Comparison of ENCODE assay signal across 1 cellular context in genomic region chr3:32947466-32948238, GRCh38.
TF ChIP-seq lines count a peak whose summit lies in the region.

No MANE protein-coding gene starts in this region.

TF ChIP-seq in HepG2, 621 proteins besides CTCF, POLR2A, EP300 and RAD21 (continued from another document and continues in another):
- TF ChIP-seq, protein P1, sequence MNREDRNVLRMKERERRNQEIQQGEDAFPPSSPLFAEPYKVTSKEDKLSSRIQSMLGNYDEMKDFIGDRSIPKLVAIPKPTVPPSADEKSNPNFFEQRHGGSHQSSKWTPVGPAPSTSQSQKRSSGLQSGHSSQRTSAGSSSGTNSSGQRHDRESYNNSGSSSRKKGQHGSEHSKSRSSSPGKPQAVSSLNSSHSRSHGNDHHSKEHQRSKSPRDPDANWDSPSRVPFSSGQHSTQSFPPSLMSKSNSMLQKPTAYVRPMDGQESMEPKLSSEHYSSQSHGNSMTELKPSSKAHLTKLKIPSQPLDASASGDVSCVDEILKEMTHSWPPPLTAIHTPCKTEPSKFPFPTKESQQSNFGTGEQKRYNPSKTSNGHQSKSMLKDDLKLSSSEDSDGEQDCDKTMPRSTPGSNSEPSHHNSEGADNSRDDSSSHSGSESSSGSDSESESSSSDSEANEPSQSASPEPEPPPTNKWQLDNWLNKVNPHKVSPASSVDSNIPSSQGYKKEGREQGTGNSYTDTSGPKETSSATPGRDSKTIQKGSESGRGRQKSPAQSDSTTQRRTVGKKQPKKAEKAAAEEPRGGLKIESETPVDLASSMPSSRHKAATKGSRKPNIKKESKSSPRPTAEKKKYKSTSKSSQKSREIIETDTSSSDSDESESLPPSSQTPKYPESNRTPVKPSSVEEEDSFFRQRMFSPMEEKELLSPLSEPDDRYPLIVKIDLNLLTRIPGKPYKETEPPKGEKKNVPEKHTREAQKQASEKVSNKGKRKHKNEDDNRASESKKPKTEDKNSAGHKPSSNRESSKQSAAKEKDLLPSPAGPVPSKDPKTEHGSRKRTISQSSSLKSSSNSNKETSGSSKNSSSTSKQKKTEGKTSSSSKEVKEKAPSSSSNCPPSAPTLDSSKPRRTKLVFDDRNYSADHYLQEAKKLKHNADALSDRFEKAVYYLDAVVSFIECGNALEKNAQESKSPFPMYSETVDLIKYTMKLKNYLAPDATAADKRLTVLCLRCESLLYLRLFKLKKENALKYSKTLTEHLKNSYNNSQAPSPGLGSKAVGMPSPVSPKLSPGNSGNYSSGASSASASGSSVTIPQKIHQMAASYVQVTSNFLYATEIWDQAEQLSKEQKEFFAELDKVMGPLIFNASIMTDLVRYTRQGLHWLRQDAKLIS (CRISPR knock-in tag; IDR thresholded peaks at IDR 0.05): no peak
- TF ChIP-seq, protein P2, sequence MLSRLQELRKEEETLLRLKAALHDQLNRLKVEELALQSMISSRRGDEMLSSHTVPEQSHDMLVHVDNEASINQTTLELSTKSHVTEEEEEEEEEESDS (CRISPR knock-in tag; IDR thresholded peaks at IDR 0.05; ENCODE audit: borderline replicate concordance): no peak
- TF ChIP-seq, protein P3, sequence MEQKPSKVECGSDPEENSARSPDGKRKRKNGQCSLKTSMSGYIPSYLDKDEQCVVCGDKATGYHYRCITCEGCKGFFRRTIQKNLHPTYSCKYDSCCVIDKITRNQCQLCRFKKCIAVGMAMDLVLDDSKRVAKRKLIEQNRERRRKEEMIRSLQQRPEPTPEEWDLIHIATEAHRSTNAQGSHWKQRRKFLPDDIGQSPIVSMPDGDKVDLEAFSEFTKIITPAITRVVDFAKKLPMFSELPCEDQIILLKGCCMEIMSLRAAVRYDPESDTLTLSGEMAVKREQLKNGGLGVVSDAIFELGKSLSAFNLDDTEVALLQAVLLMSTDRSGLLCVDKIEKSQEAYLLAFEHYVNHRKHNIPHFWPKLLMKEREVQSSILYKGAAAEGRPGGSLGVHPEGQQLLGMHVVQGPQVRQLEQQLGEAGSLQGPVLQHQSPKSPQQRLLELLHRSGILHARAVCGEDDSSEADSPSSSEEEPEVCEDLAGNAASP (CRISPR knock-in tag; IDR thresholded peaks at IDR 0.05; ENCODE audit: borderline replicate concordance): peak; percentile 53; the same call in 1 of the 2 replicates
- TF ChIP-seq, protein P4, sequence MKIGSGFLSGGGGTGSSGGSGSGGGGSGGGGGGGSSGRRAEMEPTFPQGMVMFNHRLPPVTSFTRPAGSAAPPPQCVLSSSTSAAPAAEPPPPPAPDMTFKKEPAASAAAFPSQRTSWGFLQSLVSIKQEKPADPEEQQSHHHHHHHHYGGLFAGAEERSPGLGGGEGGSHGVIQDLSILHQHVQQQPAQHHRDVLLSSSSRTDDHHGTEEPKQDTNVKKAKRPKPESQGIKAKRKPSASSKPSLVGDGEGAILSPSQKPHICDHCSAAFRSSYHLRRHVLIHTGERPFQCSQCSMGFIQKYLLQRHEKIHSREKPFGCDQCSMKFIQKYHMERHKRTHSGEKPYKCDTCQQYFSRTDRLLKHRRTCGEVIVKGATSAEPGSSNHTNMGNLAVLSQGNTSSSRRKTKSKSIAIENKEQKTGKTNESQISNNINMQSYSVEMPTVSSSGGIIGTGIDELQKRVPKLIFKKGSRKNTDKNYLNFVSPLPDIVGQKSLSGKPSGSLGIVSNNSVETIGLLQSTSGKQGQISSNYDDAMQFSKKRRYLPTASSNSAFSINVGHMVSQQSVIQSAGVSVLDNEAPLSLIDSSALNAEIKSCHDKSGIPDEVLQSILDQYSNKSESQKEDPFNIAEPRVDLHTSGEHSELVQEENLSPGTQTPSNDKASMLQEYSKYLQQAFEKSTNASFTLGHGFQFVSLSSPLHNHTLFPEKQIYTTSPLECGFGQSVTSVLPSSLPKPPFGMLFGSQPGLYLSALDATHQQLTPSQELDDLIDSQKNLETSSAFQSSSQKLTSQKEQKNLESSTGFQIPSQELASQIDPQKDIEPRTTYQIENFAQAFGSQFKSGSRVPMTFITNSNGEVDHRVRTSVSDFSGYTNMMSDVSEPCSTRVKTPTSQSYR (CRISPR knock-in tag; IDR thresholded peaks at IDR 0.05; ENCODE audit: borderline replicate concordance): peak; percentile 21; the same call in 1 of the 2 replicates
- TF ChIP-seq RCOR2 (CRISPR knock-in tag; IDR thresholded peaks at IDR 0.05): no peak
- TF ChIP-seq JDP2 (CRISPR knock-in tag; IDR thresholded peaks at IDR 0.05; ENCODE audit: borderline replicate concordance): no peak
- TF ChIP-seq RBM22 (optimal IDR thresholded peaks at IDR 0.05; ENCODE audit: low read length): no peak
- TF ChIP-seq TCF12 (IDR thresholded peaks at IDR 0.05): no peak
- TF ChIP-seq TCF12 (CRISPR knock-in tag; IDR thresholded peaks at IDR 0.05): no peak
- no peak for TF ChIP-seq SP4 (CRISPR knock-in tag; IDR thresholded peaks at IDR 0.05)
- TF ChIP-seq ZKSCAN1 (IDR thresholded peaks at IDR 0.05; ENCODE audit: low read length): no peak
- no peak for TF ChIP-seq ZNF770 (CRISPR knock-in tag; IDR thresholded peaks at IDR 0.05)
- TF ChIP-seq ZMYM3 (CRISPR knock-in tag; IDR thresholded peaks at IDR 0.05): peak; percentile 14; the same call in 1 of the 2 replicates
- no peak for TF ChIP-seq ZBTB42 (CRISPR knock-in tag; IDR thresholded peaks at IDR 0.05)
- no peak for TF ChIP-seq CHCHD3 (CRISPR knock-in tag; IDR thresholded peaks at IDR 0.05)
- TF ChIP-seq, protein P5, sequence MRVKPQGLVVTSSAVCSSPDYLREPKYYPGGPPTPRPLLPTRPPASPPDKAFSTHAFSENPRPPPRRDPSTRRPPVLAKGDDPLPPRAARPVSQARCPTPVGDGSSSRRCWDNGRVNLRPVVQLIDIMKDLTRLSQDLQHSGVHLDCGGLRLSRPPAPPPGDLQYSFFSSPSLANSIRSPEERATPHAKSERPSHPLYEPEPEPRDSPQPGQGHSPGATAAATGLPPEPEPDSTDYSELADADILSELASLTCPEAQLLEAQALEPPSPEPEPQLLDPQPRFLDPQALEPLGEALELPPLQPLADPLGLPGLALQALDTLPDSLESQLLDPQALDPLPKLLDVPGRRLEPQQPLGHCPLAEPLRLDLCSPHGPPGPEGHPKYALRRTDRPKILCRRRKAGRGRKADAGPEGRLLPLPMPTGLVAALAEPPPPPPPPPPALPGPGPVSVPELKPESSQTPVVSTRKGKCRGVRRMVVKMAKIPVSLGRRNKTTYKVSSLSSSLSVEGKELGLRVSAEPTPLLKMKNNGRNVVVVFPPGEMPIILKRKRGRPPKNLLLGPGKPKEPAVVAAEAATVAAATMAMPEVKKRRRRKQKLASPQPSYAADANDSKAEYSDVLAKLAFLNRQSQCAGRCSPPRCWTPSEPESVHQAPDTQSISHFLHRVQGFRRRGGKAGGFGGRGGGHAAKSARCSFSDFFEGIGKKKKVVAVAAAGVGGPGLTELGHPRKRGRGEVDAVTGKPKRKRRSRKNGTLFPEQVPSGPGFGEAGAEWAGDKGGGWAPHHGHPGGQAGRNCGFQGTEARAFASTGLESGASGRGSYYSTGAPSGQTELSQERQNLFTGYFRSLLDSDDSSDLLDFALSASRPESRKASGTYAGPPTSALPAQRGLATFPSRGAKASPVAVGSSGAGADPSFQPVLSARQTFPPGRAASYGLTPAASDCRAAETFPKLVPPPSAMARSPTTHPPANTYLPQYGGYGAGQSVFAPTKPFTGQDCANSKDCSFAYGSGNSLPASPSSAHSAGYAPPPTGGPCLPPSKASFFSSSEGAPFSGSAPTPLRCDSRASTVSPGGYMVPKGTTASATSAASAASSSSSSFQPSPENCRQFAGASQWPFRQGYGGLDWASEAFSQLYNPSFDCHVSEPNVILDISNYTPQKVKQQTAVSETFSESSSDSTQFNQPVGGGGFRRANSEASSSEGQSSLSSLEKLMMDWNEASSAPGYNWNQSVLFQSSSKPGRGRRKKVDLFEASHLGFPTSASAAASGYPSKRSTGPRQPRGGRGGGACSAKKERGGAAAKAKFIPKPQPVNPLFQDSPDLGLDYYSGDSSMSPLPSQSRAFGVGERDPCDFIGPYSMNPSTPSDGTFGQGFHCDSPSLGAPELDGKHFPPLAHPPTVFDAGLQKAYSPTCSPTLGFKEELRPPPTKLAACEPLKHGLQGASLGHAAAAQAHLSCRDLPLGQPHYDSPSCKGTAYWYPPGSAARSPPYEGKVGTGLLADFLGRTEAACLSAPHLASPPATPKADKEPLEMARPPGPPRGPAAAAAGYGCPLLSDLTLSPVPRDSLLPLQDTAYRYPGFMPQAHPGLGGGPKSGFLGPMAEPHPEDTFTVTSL (CRISPR knock-in tag; IDR thresholded peaks at IDR 0.05; ENCODE audit: borderline replicate concordance): no peak
- TF ChIP-seq ARID4A (CRISPR knock-in tag; IDR thresholded peaks at IDR 0.05; ENCODE audit: borderline replicate concordance): no peak
- TF ChIP-seq EZH2 (conservative IDR thresholded peaks at IDR 0.05; ENCODE audit: low read depth, low read length): no peak
- no peak; a peak in 1 of 4 replicates for TF ChIP-seq MAFK (conservative IDR thresholded peaks at IDR 0.05 in 1 of 2, IDR thresholded peaks at IDR 0.05 in 1 of 2; ENCODE audit: low read length in 2 of 2)
- TF ChIP-seq FOXO4 (CRISPR knock-in tag; conservative IDR thresholded peaks at IDR 0.05): 0 out of 2 replicates have a peak, but pooled peaks have one; percentile 44
- no peak for TF ChIP-seq SPEN (CRISPR knock-in tag; IDR thresholded peaks at IDR 0.05; ENCODE audit: low read depth)
- TF ChIP-seq BRD4 (CRISPR knock-in tag; IDR thresholded peaks at IDR 0.05): no peak
- peak; percentile 41; the same call in 1 of the 2 replicates for TF ChIP-seq ZNF605 (CRISPR knock-in tag; IDR thresholded peaks at IDR 0.05)
- TF ChIP-seq ZNF746 (CRISPR knock-in tag; IDR thresholded peaks at IDR 0.05): no peak
- TF ChIP-seq, protein P6, sequence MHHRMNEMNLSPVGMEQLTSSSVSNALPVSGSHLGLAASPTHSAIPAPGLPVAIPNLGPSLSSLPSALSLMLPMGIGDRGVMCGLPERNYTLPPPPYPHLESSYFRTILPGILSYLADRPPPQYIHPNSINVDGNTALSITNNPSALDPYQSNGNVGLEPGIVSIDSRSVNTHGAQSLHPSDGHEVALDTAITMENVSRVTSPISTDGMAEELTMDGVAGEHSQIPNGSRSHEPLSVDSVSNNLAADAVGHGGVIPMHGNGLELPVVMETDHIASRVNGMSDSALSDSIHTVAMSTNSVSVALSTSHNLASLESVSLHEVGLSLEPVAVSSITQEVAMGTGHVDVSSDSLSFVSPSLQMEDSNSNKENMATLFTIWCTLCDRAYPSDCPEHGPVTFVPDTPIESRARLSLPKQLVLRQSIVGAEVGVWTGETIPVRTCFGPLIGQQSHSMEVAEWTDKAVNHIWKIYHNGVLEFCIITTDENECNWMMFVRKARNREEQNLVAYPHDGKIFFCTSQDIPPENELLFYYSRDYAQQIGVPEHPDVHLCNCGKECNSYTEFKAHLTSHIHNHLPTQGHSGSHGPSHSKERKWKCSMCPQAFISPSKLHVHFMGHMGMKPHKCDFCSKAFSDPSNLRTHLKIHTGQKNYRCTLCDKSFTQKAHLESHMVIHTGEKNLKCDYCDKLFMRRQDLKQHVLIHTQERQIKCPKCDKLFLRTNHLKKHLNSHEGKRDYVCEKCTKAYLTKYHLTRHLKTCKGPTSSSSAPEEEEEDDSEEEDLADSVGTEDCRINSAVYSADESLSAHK (CRISPR knock-in tag; IDR thresholded peaks at IDR 0.05; ENCODE audit: borderline replicate concordance): no peak
- TF ChIP-seq TBL1XR1 (IDR thresholded peaks at IDR 0.05; ENCODE audit: borderline replicate concordance, low read length, partially characterized antibody): peak; percentile 17
- TF ChIP-seq ZFX (CRISPR knock-in tag; IDR thresholded peaks at IDR 0.05; ENCODE audit: low read depth): peak; percentile 36; the same call in 1 of the 2 replicates
- no peak for TF ChIP-seq ZNF644 (CRISPR knock-in tag; IDR thresholded peaks at IDR 0.05; ENCODE audit: low read depth)
